Comparison of ENCODE assay signal across 8 cellular contexts in the genomic region with DNA sequence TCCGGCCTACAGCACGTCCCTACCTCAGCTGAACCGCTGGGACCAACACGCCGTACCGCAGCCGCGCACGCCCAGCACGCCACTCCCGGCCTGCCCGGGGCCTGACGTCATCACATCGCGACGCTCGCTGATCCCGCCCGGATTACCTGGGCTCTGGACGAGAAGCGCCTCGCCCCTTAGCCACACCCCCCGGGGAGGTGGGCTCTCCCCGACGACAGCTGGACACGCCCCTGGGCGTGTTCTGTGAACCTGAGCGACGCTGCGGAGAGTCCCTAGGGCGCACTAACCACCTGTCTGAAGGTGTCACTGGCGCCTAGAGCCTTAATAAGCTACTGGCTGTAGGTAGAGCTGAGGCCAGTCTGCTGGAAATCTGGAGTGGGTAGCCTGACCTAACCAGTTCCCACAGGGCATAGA. TPM values are rescaled to one million over a fixed set of nuclear protein-coding genes. Genes with fewer than 3 reads are reported as not detected.
A peak's percentile ranks its signal among the peaks of the same experiment; 100 is the strongest.
DNase-seq lines count a peak whose midpoint lies in the region; ATAC-seq lines count a peak whose summit lies in the region.
"Not testable (repeated sequence)": the region's sequence is repeated elsewhere in the genome, so short reads cannot be mapped to it uniquely, and the experiment has no call there.

A gene (minus strand): TSS at position 87 of the 414 bp plus-strand sequence. CDS start 87 bp downstream, outside the sequence.

- H3K27ac Mint-ChIP-seq in CD8-positive, alpha-beta memory T cell = peak within 1 kb of the TSS; percentile 82 to 97 (median 94)
- peak within 1 kb of the TSS in 5 of 6 donors; percentile 80 to 92 (median 90) for H3K27ac Mint-ChIP-seq in immature natural killer cell
- peak within 1 kb of the TSS; percentile 93 for H3K27ac Mint-ChIP-seq in stimulated activated naive B cell treated with anti-CD40 and anti-IgM and Interleukin-4, amounts not matched to agents 10 μg/mL and 1 μg/mL and 100 μg/mL, for 72 hours

- POLR2A ChIA-PET in CD8-positive, alpha-beta memory T cell (lab: Charles Lee) = not testable (repeated sequence)

- peak; percentile 11 to 92 (median 80) for DNase-seq in CD8-positive, alpha-beta memory T cell
- peak; percentile 54 for DNase-seq in MV-4-11 (lab: John Stamatoyannopoulos, UW)
- not testable (repeated sequence) for DNase-seq in SK-N-MC (ENCODE audit: low read depth, low spot score); stimulated activated naive B cell treated with anti-CD40 and anti-IgM and Interleukin-4, amounts not matched to agents 10 μg/mL and 1 μg/mL and 100 μg/mL, for 72 hours
- DNase-seq in activated T-cell treated with anti-CD3 and anti-CD28 coated beads, Interleukin-2, amount 50 U/mL, for 1 hour = peak; percentile 81
- peak; percentile 75 for DNase-seq in dermis blood vessel endothelial cell
- DNase-seq in immature natural killer cell = peak in 2 of 3 donors; percentile 77 to 80
- DNase-seq in putamen (ENCODE audit: low spot score) = peak; percentile 52

- not testable (repeated sequence) for H3K9ac ChIP-seq in SK-N-MC (ENCODE audit: insufficient read length)

- H3K36me3 Mint-ChIP-seq in CD8-positive, alpha-beta memory T cell; immature natural killer cell; stimulated activated naive B cell treated with anti-CD40 and anti-IgM and Interleukin-4, amounts not matched to agents 10 μg/mL and 1 μg/mL and 100 μg/mL, for 72 hours: not testable (repeated sequence)

- not testable (repeated sequence) for H3K27me3 ChIP-seq in CD8-positive, alpha-beta memory T cell (ENCODE audit: insufficient read depth, low read length, poor library complexity, severe bottlenecking)

- not testable (repeated sequence) for H3K36me3 ChIP-seq in CD8-positive, alpha-beta memory T cell (ENCODE audit: insufficient read depth, low read length); SK-N-MC (ENCODE audit: insufficient read depth, low read length)

- H3K4me3 ChIP-seq in CD8-positive, alpha-beta memory T cell (ENCODE audit: low read length) = not testable (repeated sequence)
- peak within 1 kb of the TSS; percentile 58 for H3K4me3 ChIP-seq in SK-N-MC

- ATAC-seq in stimulated activated naive B cell treated with anti-CD40 and anti-IgM and Interleukin-4, amounts not matched to agents 10 μg/mL and 1 μg/mL and 100 μg/mL, for 72 hours (replicated peaks) = not testable (repeated sequence)

- H3K27me3 Mint-ChIP-seq in CD8-positive, alpha-beta memory T cell; immature natural killer cell (ENCODE audit: low read depth in 3 of 3); stimulated activated naive B cell treated with anti-CD40 and anti-IgM and Interleukin-4, amounts not matched to agents 10 μg/mL and 1 μg/mL and 100 μg/mL, for 72 hours: not testable (repeated sequence)

- not testable (repeated sequence) for H3K9me3 ChIP-seq in CD8-positive, alpha-beta memory T cell (ENCODE audit: low read length); SK-N-MC (ENCODE audit: low read depth, low read length)

- CTCF ChIA-PET in CD8-positive, alpha-beta memory T cell (lab: Charles Lee) = not testable (repeated sequence)

- H3K4me3 Mint-ChIP-seq in CD8-positive, alpha-beta memory T cell = peak within 1 kb of the TSS in 6 of 7 donors; percentile 70 to 87 (median 82)
- peak within 1 kb of the TSS; percentile 40 to 87 (median 82) for H3K4me3 Mint-ChIP-seq in immature natural killer cell
- peak within 1 kb of the TSS; percentile 80 to 81 for H3K4me3 Mint-ChIP-seq in stimulated activated naive B cell treated with anti-CD40 and anti-IgM and Interleukin-4, amounts not matched to agents 10 μg/mL and 1 μg/mL and 100 μg/mL, for 72 hours

- peaks cover 2 to 13% (median 5%) of the 10 kb centered on the region in 3 donors for H3K4me1 Mint-ChIP-seq in CD8-positive, alpha-beta memory T cell
- not testable (repeated sequence) for H3K4me1 Mint-ChIP-seq in immature natural killer cell; stimulated activated naive B cell treated with anti-CD40 and anti-IgM and Interleukin-4, amounts not matched to agents 10 μg/mL and 1 μg/mL and 100 μg/mL, for 72 hours

- not testable (repeated sequence) for H3K27ac ChIP-seq in CD8-positive, alpha-beta memory T cell (ENCODE audit: low read depth, low read length); SK-N-MC

- not testable (repeated sequence) for H3K9me3 Mint-ChIP-seq in CD8-positive, alpha-beta memory T cell; immature natural killer cell; stimulated activated naive B cell treated with anti-CD40 and anti-IgM and Interleukin-4, amounts not matched to agents 10 μg/mL and 1 μg/mL and 100 μg/mL, for 72 hours

- not testable (repeated sequence) for H3K4me1 ChIP-seq in CD8-positive, alpha-beta memory T cell (ENCODE audit: insufficient read depth, low read length)

RNA-seq across cellular contexts. Expression of the gene that starts here (rescaled TPM):
- total RNA-seq in CD8-positive, alpha-beta memory T cell = 10 to 100 TPM; 47.3 to 50.1 TPM
- polyA plus RNA-seq in CD8-positive, alpha-beta memory T cell = 17.5 TPM
- 34.2 and 34.7 TPM in 2 replicates for total RNA-seq in dermis blood vessel endothelial cell
- 10 to 100 TPM in 2 of 3 donors, 1 to 10 TPM in 1; 9.6 to 15.3 (median 11.6) TPM for polyA plus RNA-seq in immature natural killer cell
